In genomic region chr20:24953621-24954133, GRCh38 we compare ENCODE assay signal across 13 cellular contexts. TPM values are rescaled to one million over a fixed set of nuclear protein-coding genes. Genes with fewer than 3 reads are reported as not detected.
A peak's percentile ranks its signal among the peaks of the same experiment; 100 is the strongest.
DNase-seq lines count a peak whose midpoint lies in the region; ATAC-seq and TF ChIP-seq lines count a peak whose summit lies in the region.
"Had no signal": no experiment of that assay in that cellular context is flagged by ENCODE, and none has a peak within 500 bp of the region (broad histone marks: within the 10 kb centered on the region; RNA-seq: fewer than 3 reads in every experiment).

No MANE protein-coding gene starts in this region.

- H3K27me3 ChIP-seq in H7 (ENCODE audit: control insufficient read depth, insufficient read depth, low read length) = no peaks in the 10 kb centered on the region

- no peak for ATAC-seq in activated CD8-positive, alpha-beta T cell treated with anti-CD3 and anti-CD28 coated beads for 36 hours
- ATAC-seq in stimulated activated memory B cell treated with anti-CD40 and anti-IgM and Interleukin-4, amounts not matched to agents 10 μg/mL and 1 μg/mL and 100 μg/mL, for 72 hours = no peak
- ATAC-seq in SK-N-SH treated with all-trans-retinoic acid at 6 μM for 48 hours (no peak), GM19463 (IDR thresholded peaks at IDR 0.05; ENCODE audit: unreplicated experiment) (no peak)
- ATAC-seq: gastroesophageal sphincter had no signal

- no peaks in the 10 kb centered on the region for H3K36me3 ChIP-seq in H7 (replicated peaks; ENCODE audit: control insufficient read depth, insufficient read depth, low read length)
- H3K36me3 ChIP-seq: breast epithelium had no signal

- H3K36me3 Mint-ChIP-seq in activated CD8-positive, alpha-beta T cell treated with anti-CD3 and anti-CD28 coated beads for 36 hours (ENCODE audit: low read depth) = peaks cover 25% of the 10 kb centered on the region
- peaks cover 34 to 61% (median 47%) of the 10 kb centered on the region in 3 donors for H3K36me3 Mint-ChIP-seq in immature natural killer cell
- H3K36me3 Mint-ChIP-seq in stimulated activated memory B cell treated with anti-CD40 and anti-IgM and Interleukin-4, amounts not matched to agents 10 μg/mL and 1 μg/mL and 100 μg/mL, for 72 hours = peaks cover 24% of the 10 kb centered on the region

- H3K27me3 Mint-ChIP-seq in activated CD8-positive, alpha-beta T cell treated with anti-CD3 and anti-CD28 coated beads for 36 hours = no peaks in the 10 kb centered on the region
- H3K27me3 Mint-ChIP-seq in immature natural killer cell (ENCODE audit: low read depth in 3 of 3) = peaks cover 56 to 94% (median 86%) of the 10 kb centered on the region in 3 donors
- peaks cover 28% of the 10 kb centered on the region for H3K27me3 Mint-ChIP-seq in stimulated activated memory B cell treated with anti-CD40 and anti-IgM and Interleukin-4, amounts not matched to agents 10 μg/mL and 1 μg/mL and 100 μg/mL, for 72 hours

- peaks cover 47% of the 10 kb centered on the region for H3K4me1 Mint-ChIP-seq in activated CD8-positive, alpha-beta T cell treated with anti-CD3 and anti-CD28 coated beads for 36 hours (ENCODE audit: low read depth)
- H3K4me1 Mint-ChIP-seq in immature natural killer cell = peaks cover 79 to 80% of the 10 kb centered on the region in 2 donors
- H3K4me1 Mint-ChIP-seq in stimulated activated memory B cell treated with anti-CD40 and anti-IgM and Interleukin-4, amounts not matched to agents 10 μg/mL and 1 μg/mL and 100 μg/mL, for 72 hours = peaks cover 23% of the 10 kb centered on the region

- DNase-seq in H7 (peak; percentile 52), immature natural killer cell (peak; percentile 81 to 90 (median 83)), NCI-H2081 (lab: John Stamatoyannopoulos, UW) (no peak)
- peak; percentile 41 for DNase-seq in activated CD8-positive, alpha-beta T cell treated with anti-CD3 and anti-CD28 coated beads for 36 hours
- DNase-seq: activated B cell treated with CpG ODN at 0.5 μM for 24 hours, NCI-H2227 treated with DMSO at 0.1 percent for 48 hours, SK-N-SH had no signal

- H3K4me3 ChIP-seq in H7 (ENCODE audit: insufficient read depth, low read depth, low read length) = no peak overlapping the region
- H3K4me3 ChIP-seq: breast epithelium, gastroesophageal sphincter had no signal

- peak overlapping the region; percentile 14 for H3K4me3 Mint-ChIP-seq in activated CD8-positive, alpha-beta T cell treated with anti-CD3 and anti-CD28 coated beads for 36 hours
- H3K4me3 Mint-ChIP-seq in immature natural killer cell = peak overlapping the region; percentile 96 to 99 (median 98)
- no peak overlapping the region for H3K4me3 Mint-ChIP-seq in stimulated activated memory B cell treated with anti-CD40 and anti-IgM and Interleukin-4, amounts not matched to agents 10 μg/mL and 1 μg/mL and 100 μg/mL, for 72 hours
- H3K4me3 Mint-ChIP-seq: activated B cell treated with CpG ODN at 0.5 μM for 24 hours had no signal

- H3K27ac Mint-ChIP-seq in activated CD8-positive, alpha-beta T cell treated with anti-CD3 and anti-CD28 coated beads for 36 hours = peak overlapping the region; percentile 79
- H3K27ac Mint-ChIP-seq in immature natural killer cell = peak overlapping the region; percentile 98 to 100 (median 99)
- H3K27ac Mint-ChIP-seq in stimulated activated memory B cell treated with anti-CD40 and anti-IgM and Interleukin-4, amounts not matched to agents 10 μg/mL and 1 μg/mL and 100 μg/mL, for 72 hours = peak overlapping the region; percentile 75
- H3K27ac Mint-ChIP-seq: activated B cell treated with CpG ODN at 0.5 μM for 24 hours had no signal

- TF ChIP-seq CTCF in activated CD8-positive, alpha-beta T cell treated with anti-CD3 and anti-CD28 coated beads for 36 hours (IDR thresholded peaks at IDR 0.05) = no peak

- no peaks in the 10 kb centered on the region for H3K9me3 Mint-ChIP-seq in activated CD8-positive, alpha-beta T cell treated with anti-CD3 and anti-CD28 coated beads for 36 hours
- peaks cover 0 to 1% (median 0%) of the 10 kb centered on the region in 6 donors for H3K9me3 Mint-ChIP-seq in immature natural killer cell
- H3K9me3 Mint-ChIP-seq in stimulated activated memory B cell treated with anti-CD40 and anti-IgM and Interleukin-4, amounts not matched to agents 10 μg/mL and 1 μg/mL and 100 μg/mL, for 72 hours = no peaks in the 10 kb centered on the region
- H3K9me3 Mint-ChIP-seq: activated B cell treated with CpG ODN at 0.5 μM for 24 hours had no signal

- CTCF ChIA-PET in activated CD8-positive, alpha-beta T cell treated with anti-CD3 and anti-CD28 coated beads for 36 hours (lab: Charles Lee) = interaction anchor here (1.7 kb wide), 1 partner anchor 23 kb away, joined by 6 read pairs; no protein-coding TSS in a partner anchor

- intact Hi-C loops in activated CD8-positive, alpha-beta T cell treated with anti-CD3 and anti-CD28 coated beads for 36 hours (cut with micrococcal nuclease) = no loop called here

- POLR2A ChIA-PET in activated CD8-positive, alpha-beta T cell treated with anti-CD3 and anti-CD28 coated beads for 36 hours (lab: Charles Lee) = interaction anchor here (0.7 to 2.2 kb wide), 6 partner anchors 10 to 39 kb away, joined by 3 to 6 read pairs (median 4); partner anchors contain the start of gene APMAP

TF ChIP-seq in SK-N-SH treated with all-trans-retinoic acid at 6 μM for 48 hours, 23 proteins besides CTCF, POLR2A, EP300 and RAD21:
- TF ChIP-seq ISL1 (CRISPR knock-in tag; IDR thresholded peaks at IDR 0.05) = no peak
- TF ChIP-seq CSDC2 (CRISPR knock-in tag; IDR thresholded peaks at IDR 0.05) = no peak
- no peak for TF ChIP-seq CSRNP3 (CRISPR knock-in tag; IDR thresholded peaks at IDR 0.05)
- no peak for TF ChIP-seq RARB (CRISPR knock-in tag; IDR thresholded peaks at IDR 0.05)
- TF ChIP-seq ZNF70 (CRISPR knock-in tag; IDR thresholded peaks at IDR 0.05) = no peak
- no peak for TF ChIP-seq POU6F1 (CRISPR knock-in tag; IDR thresholded peaks at IDR 0.05; ENCODE audit: borderline replicate concordance, low read depth)
- TF ChIP-seq ZC3H10 (CRISPR knock-in tag; IDR thresholded peaks at IDR 0.05) = no peak
- no peak for TF ChIP-seq BACH2 (CRISPR knock-in tag; IDR thresholded peaks at IDR 0.05; ENCODE audit: borderline replicate concordance)
- TF ChIP-seq PATZ1 (CRISPR knock-in tag; IDR thresholded peaks at IDR 0.05; ENCODE audit: borderline replicate concordance) = no peak
- TF ChIP-seq ZNF565 (CRISPR knock-in tag; conservative IDR thresholded peaks at IDR 0.05; ENCODE audit: low read depth) = no peak
- no peak for TF ChIP-seq ZFP3 (CRISPR knock-in tag; IDR thresholded peaks at IDR 0.05)
- no peak for TF ChIP-seq ZFP30 (CRISPR knock-in tag; IDR thresholded peaks at IDR 0.05)

RNA-seq across cellular contexts. Expression of gene CST7, which starts 4.6 kb away (rescaled TPM):
- total RNA-seq in H7 (2014; rRNA removed; shearing (Covaris generic)) = not detected in 2 replicates
- total RNA-seq in activated CD8-positive, alpha-beta T cell treated with anti-CD3 and anti-CD28 coated beads for 36 hours = 10 to 100 TPM; 48.5 to 49.3 TPM
- polyA plus RNA-seq in immature natural killer cell = 1,000 to 10,000 TPM; 2,262 to 2,521 (median 2,438) TPM
- total RNA-seq: renal cortical epithelial cell had no signal

RNA-seq across cellular contexts. Expression of gene APMAP, which starts 38.9 kb away (rescaled TPM):
- 63.5 and 69.0 TPM in 2 replicates for total RNA-seq in H7 (2014; rRNA removed; shearing (Covaris generic))
- total RNA-seq in activated CD8-positive, alpha-beta T cell treated with anti-CD3 and anti-CD28 coated beads for 36 hours = 10 to 100 TPM; 36.7 to 40.0 TPM
- 1,000 to 10,000 TPM in 1 of 3 donors, 100 to 1,000 TPM in 2; 649 to 1,111 (median 667) TPM for polyA plus RNA-seq in immature natural killer cell

Comparison
In these comparisons a context has a peak if more than half of its experiments do, and no peak if none do; other contexts are left out.
1. DNase-seq: peak in H7 (single experiment), activated CD8-positive, alpha-beta T cell treated with anti-CD3 and anti-CD28 coated beads for 36 hours (single experiment) and immature natural killer cell (3 of 3); none in NCI-H2081 (0 of 2).
2. RNA of gene CST7, which starts 4.6 kb away (total RNA-seq): 48.5 to 49.3 TPM in activated CD8-positive, alpha-beta T cell treated with anti-CD3 and anti-CD28 coated beads for 36 hours; not detected in H7; every median in the first group is over 10 times any median in the second.
3. Peak in every context shown above with its lines, with median percentiles within 50 percentile points of each other: H3K27ac Mint-ChIP-seq.